Comparison of ENCODE assay signal across 19 cellular contexts in genomic region chr14:60878121-60878520, GRCh38.
DNase-seq lines count a peak whose midpoint lies in the region; ATAC-seq, FAIRE-seq and TF ChIP-seq lines count a peak whose summit lies in the region.
"Had no signal": no experiment of that assay in that cellular context is flagged by ENCODE, and none has a peak within 500 bp of the region (broad histone marks: within the 10 kb centered on the region; RNA-seq: fewer than 3 reads in every experiment).

No MANE protein-coding gene starts in this region.

- no peak for TF ChIP-seq RAD21 in A549 (conservative IDR thresholded peaks at IDR 0.05 in 1 of 2, IDR thresholded peaks at IDR 0.05 in 1 of 2)

- H3K27ac Mint-ChIP-seq in activated T-helper 2 cell treated with anti-CD3 and anti-CD28 coated beads, Interferon-gamma antibody, Interleukin-2, Interleukin-4, amounts not matched to agents 10 μg/mL and 5 μg/mL and 100 μg/mL, durations not matched to agents 14 hours and 24 hours and 36 hours, result peak overlapping the region; percentile 28
- H3K27ac Mint-ChIP-seq in osteocyte (ENCODE audit: unreplicated experiment), result peak overlapping the region; percentile 74
- H3K27ac Mint-ChIP-seq: B cell; CD8-positive, alpha-beta T cell; GM23338; IgD-negative memory B cell had no signal

- H3K27me3 ChIP-seq in A673 (replicated peaks; ENCODE audit: insufficient read depth, low read depth, low read length, poor library complexity), result no peaks in the 10 kb centered on the region
- H3K27me3 ChIP-seq: BLaER1 treated with 17β-estradiol and CSF1 and Interleukin-3, amounts not matched to agents 10 nM and 100 nM had no signal

- TF ChIP-seq POLR2A in A549 (IDR thresholded peaks at IDR 0.05; ENCODE audit: low read length), result no peak

- H3K4me2 ChIP-seq in A549, result no peak overlapping the region
- H3K4me2 ChIP-seq: BLaER1 treated with 17β-estradiol and CSF1 and Interleukin-3, amounts not matched to agents 10 nM and 100 nM; GM23338 had no signal

- H3K27ac ChIP-seq in A549 (no peak overlapping the region), A673 (ENCODE audit: low read depth, low read length, poor library complexity, severe bottlenecking) (no peak overlapping the region)
- H3K27ac ChIP-seq: BLaER1 treated with 17β-estradiol and CSF1 and Interleukin-3, amounts not matched to agents 10 nM and 100 nM; HL-60 had no signal

- no peaks in the 10 kb centered on the region for H3K27me3 Mint-ChIP-seq in activated T-helper 2 cell treated with anti-CD3 and anti-CD28 coated beads, Interferon-gamma antibody, Interleukin-2, Interleukin-4, amounts not matched to agents 10 μg/mL and 5 μg/mL and 100 μg/mL, durations not matched to agents 14 hours and 24 hours and 36 hours (ENCODE audit: low read depth)
- H3K27me3 Mint-ChIP-seq in osteocyte (ENCODE audit: unreplicated experiment), result no peaks in the 10 kb centered on the region
- H3K27me3 Mint-ChIP-seq: B cell, IgD-negative memory B cell had no signal

- FAIRE-seq in A549 (lab: Jason Lieb, UNC), result no peak
- FAIRE-seq in G401.6 (lab: Jason Lieb, UNC), result peak; percentile 39
- FAIRE-seq: GM12892, GM18507, H54 had no signal

- no TSS peak for BruUV-seq in A673 (replicated peaks; lab: Mats Ljungman, UMichigan)

- 85% methylated on average over 1 of the region's 1 CpG for WGBS in A549 (ENCODE audit: missing lambda C conversion rate)

- DNase-seq in A549 (ENCODE audit: low read depth in 1 of 2, low spot score in 1 of 2) (no peak), osteocyte (ENCODE audit: extremely low spot score, unreplicated experiment) (no peak), A673 (ENCODE audit: low spot score) (no peak)
- DNase-seq in activated T-helper 2 cell treated with anti-CD3 and anti-CD28 coated beads, Interferon-gamma antibody, Interleukin-2, Interleukin-4, amounts not matched to agents 10 μg/mL and 5 μg/mL and 100 μg/mL, durations not matched to agents 14 hours and 24 hours and 36 hours (ENCODE audit: low spot score), result no peak
- DNase-seq: Calu3; CD8-positive, alpha-beta T cell; DMS79 treated with DMSO at 0.1 percent for 48 hours; HCEC 1CT; KG1 had no signal

- peaks cover 12% of the 10 kb centered on the region for H3K9me3 Mint-ChIP-seq in activated T-helper 2 cell treated with anti-CD3 and anti-CD28 coated beads, Interferon-gamma antibody, Interleukin-2, Interleukin-4, amounts not matched to agents 10 μg/mL and 5 μg/mL and 100 μg/mL, durations not matched to agents 14 hours and 24 hours and 36 hours
- H3K9me3 Mint-ChIP-seq in osteocyte (ENCODE audit: unreplicated experiment), result peaks cover 11% of the 10 kb centered on the region
- H3K9me3 Mint-ChIP-seq: GM23338 had no signal

- peaks cover 36% of the 10 kb centered on the region for H3K36me3 Mint-ChIP-seq in activated T-helper 2 cell treated with anti-CD3 and anti-CD28 coated beads, Interferon-gamma antibody, Interleukin-2, Interleukin-4, amounts not matched to agents 10 μg/mL and 5 μg/mL and 100 μg/mL, durations not matched to agents 14 hours and 24 hours and 36 hours (ENCODE audit: low read depth)
- H3K36me3 Mint-ChIP-seq in osteocyte (ENCODE audit: unreplicated experiment), result peaks cover 24% of the 10 kb centered on the region

- H3K4me1 ChIP-seq in A549 (no peaks in the 10 kb centered on the region), A673 (ENCODE audit: insufficient read depth, low read length, poor library complexity, severe bottlenecking) (no peaks in the 10 kb centered on the region)
- H3K4me1 ChIP-seq: BLaER1 treated with 17β-estradiol and CSF1 and Interleukin-3, amounts not matched to agents 10 nM and 100 nM had no signal

- POLR2A ChIA-PET in A549 (lab: Yijun Ruan, JAX) (no interaction called here), A673 (lab: Charles Lee; ENCODE audit: low non-redundant PET) (no interaction called here)

- H3K4me1 Mint-ChIP-seq in activated T-helper 2 cell treated with anti-CD3 and anti-CD28 coated beads, Interferon-gamma antibody, Interleukin-2, Interleukin-4, amounts not matched to agents 10 μg/mL and 5 μg/mL and 100 μg/mL, durations not matched to agents 14 hours and 24 hours and 36 hours (ENCODE audit: low read depth), result peaks cover 9% of the 10 kb centered on the region
- peaks cover 20% of the 10 kb centered on the region for H3K4me1 Mint-ChIP-seq in osteocyte (ENCODE audit: unreplicated experiment)
- H3K4me1 Mint-ChIP-seq: B cell, GM23338 had no signal

- TF ChIP-seq EP300 in A549 (IDR thresholded peaks at IDR 0.05), result no peak

- no peak for TF ChIP-seq CTCF in A549 (IDR thresholded peaks at IDR 0.05)
- no peak for TF ChIP-seq CTCF in osteocyte (IDR thresholded peaks at IDR 0.05)
- no peak for TF ChIP-seq CTCF in A673 (conservative IDR thresholded peaks at IDR 0.05; ENCODE audit: low read depth, low read length)

- CTCF ChIA-PET in A549 (lab: Yijun Ruan, JAX), result interaction anchor here (1.2 kb wide), 1 partner anchor 22 kb away, joined by 3 read pairs; no protein-coding TSS in a partner anchor
- CTCF ChIA-PET in A673 (lab: Charles Lee), result no interaction called here

- no peaks in the 10 kb centered on the region for H3K36me3 ChIP-seq in A673 (ENCODE audit: insufficient read depth, low read length, poor library complexity, severe bottlenecking)

- H3K9me3 ChIP-seq in A549 (peaks cover under 1% of the 10 kb centered on the region; the same call in 1 of the 3 replicates), A673 (ENCODE audit: low read depth, low read length, poor library complexity, severe bottlenecking) (peaks cover under 1% of the 10 kb centered on the region)

- H3K4me3 ChIP-seq in A549, result no peak overlapping the region
- H3K4me3 ChIP-seq in A673 (ENCODE audit: low read depth, low read length, poor library complexity, severe bottlenecking), result no peak overlapping the region
- H3K4me3 ChIP-seq: BLaER1 treated with 17β-estradiol and CSF1 and Interleukin-3, amounts not matched to agents 10 nM and 100 nM; GM23338 had no signal

- H3K4me3 Mint-ChIP-seq in activated T-helper 2 cell treated with anti-CD3 and anti-CD28 coated beads, Interferon-gamma antibody, Interleukin-2, Interleukin-4, amounts not matched to agents 10 μg/mL and 5 μg/mL and 100 μg/mL, durations not matched to agents 14 hours and 24 hours and 36 hours (ENCODE audit: low read depth), result no peak overlapping the region
- no peak overlapping the region for H3K4me3 Mint-ChIP-seq in osteocyte (ENCODE audit: unreplicated experiment)
- H3K4me3 Mint-ChIP-seq: B cell; CD8-positive, alpha-beta T cell; GM23338; IgD-negative memory B cell had no signal

- no peak for ATAC-seq in A549
- ATAC-seq in HG03025 (IDR thresholded peaks at IDR 0.05; ENCODE audit: low FRiP score, unreplicated experiment), result no peak
- ATAC-seq: CD8-positive, alpha-beta T cell; GM23338 had no signal

- intact Hi-C loops in activated T-helper 2 cell treated with anti-CD3 and anti-CD28 coated beads, Interferon-gamma antibody, Interleukin-2, Interleukin-4, amounts not matched to agents 10 μg/mL and 5 μg/mL and 100 μg/mL, durations not matched to agents 14 hours and 24 hours and 36 hours (cut with micrococcal nuclease), result no loop called here
- intact Hi-C loops in A673 (cut with micrococcal nuclease; ENCODE audit: unreplicated experiment), result no loop called here

TF ChIP-seq in A549, 52 proteins besides CTCF, POLR2A, EP300 and RAD21:
- TF ChIP-seq MAFK (IDR thresholded peaks at IDR 0.05; ENCODE audit: partially characterized antibody), result peak; percentile 53
- TF ChIP-seq RNF2 (IDR thresholded peaks at IDR 0.05; ENCODE audit: borderline replicate concordance, low read depth), result no peak
